ENCODE assay signal across 1 cellular context in genomic region chr7:21193895-21194294, GRCh38.
TF ChIP-seq lines count a peak whose summit lies in the region.

No MANE protein-coding gene starts in this region.

TF ChIP-seq in H1, 55 proteins besides CTCF, POLR2A, EP300 and RAD21:
- no peak for TF ChIP-seq TCF12 (IDR thresholded peaks at IDR 0.05; ENCODE audit: low read depth, low read length)
- TF ChIP-seq SIX5 (IDR thresholded peaks at IDR 0.05; ENCODE audit: low read depth, low read length) = no peak
- TF ChIP-seq BRCA1 (IDR thresholded peaks at IDR 0.05; ENCODE audit: low read depth, low read length) = no peak
- no peak for TF ChIP-seq SUZ12 (IDR thresholded peaks at IDR 0.05; ENCODE audit: low read length)
